Comparison of ENCODE assay signal across 9 cellular contexts in the genomic region with DNA sequence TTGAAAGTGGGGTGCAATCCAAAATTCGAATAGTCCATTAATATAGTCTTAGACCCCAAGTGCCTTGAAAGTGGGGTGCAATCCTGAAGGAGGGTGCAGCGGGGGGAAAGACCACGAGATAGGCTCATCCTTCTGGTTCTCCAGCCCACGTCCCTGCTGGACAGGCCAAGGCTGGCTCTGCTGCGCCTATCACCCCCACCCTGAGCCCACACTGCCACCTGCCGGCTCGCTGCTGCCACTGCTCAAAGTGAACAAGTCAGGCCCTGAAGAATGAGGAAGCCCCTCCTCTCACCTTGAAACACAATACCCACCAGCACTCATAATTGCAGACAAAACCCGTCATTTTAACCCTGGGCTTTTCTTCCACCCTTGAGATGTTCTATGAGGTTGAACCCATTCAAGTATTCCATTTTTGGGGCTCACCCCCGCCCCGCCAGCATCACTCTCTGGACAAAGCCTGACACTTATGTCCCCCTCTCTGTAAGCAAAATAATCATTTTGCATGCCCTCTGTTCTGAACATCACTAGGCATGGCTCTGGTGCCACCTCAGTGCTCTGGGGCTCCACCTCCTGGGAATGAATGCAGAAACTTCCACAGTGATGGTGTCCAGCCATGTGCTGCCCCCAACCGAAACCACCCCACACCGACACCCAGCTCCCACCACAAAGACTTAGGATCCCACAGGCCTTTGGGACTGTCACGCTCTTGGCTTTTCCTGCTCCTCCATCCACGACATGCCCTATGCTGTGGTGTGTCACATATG. TPM values are rescaled to one million over a fixed set of nuclear protein-coding genes. Genes with fewer than 3 reads are reported as not detected.
A peak's percentile ranks its signal among the peaks of the same experiment; 100 is the strongest.
DNase-seq lines count a peak whose midpoint lies in the region; ATAC-seq and TF ChIP-seq lines count a peak whose summit lies in the region.
"Had no signal": no experiment of that assay in that cellular context is flagged by ENCODE, and none has a peak within 500 bp of the region (broad histone marks: within the 10 kb centered on the region; RNA-seq: fewer than 3 reads in every experiment).

No MANE protein-coding gene starts in this region.

- H3K27me3 ChIP-seq in CD4-positive, alpha-beta T cell (ENCODE audit: control insufficient read depth, insufficient read depth, low read length), result no peaks in the 10 kb centered on the region
- no peaks in the 10 kb centered on the region for H3K27me3 ChIP-seq in RWPE2 (ENCODE audit: insufficient read depth, poor library complexity, severe bottlenecking)
- H3K27me3 ChIP-seq in osteoblast (ENCODE audit: insufficient read depth, low read length), result no peaks in the 10 kb centered on the region
- H3K27me3 ChIP-seq in thyroid gland, result no peaks in the 10 kb centered on the region

- ATAC-seq in CD4-positive, alpha-beta T cell (ENCODE audit: poor library complexity), result peak; percentile 85
- ATAC-seq in GM19372 (IDR thresholded peaks at IDR 0.05; ENCODE audit: low read depth, unreplicated experiment) (peak; percentile 78), RWPE2 (ENCODE audit: low read depth) (peak; percentile 68)

- H3K79me2 ChIP-seq in osteoblast (ENCODE audit: insufficient read depth, low read length), result no peaks in the 10 kb centered on the region

- H3K36me3 ChIP-seq in RWPE2 (ENCODE audit: low read depth), result no peaks in the 10 kb centered on the region
- no peaks in the 10 kb centered on the region for H3K36me3 ChIP-seq in osteoblast (ENCODE audit: insufficient read depth, low read length)
- no peaks in the 10 kb centered on the region for H3K36me3 ChIP-seq in thyroid gland

- H3K9me3 ChIP-seq in CD4-positive, alpha-beta T cell (ENCODE audit: control insufficient read depth, low read length), result no peaks in the 10 kb centered on the region
- H3K9me3 ChIP-seq in RWPE2 (ENCODE audit: severe bottlenecking), result no peaks in the 10 kb centered on the region
- H3K9me3 ChIP-seq in osteoblast (ENCODE audit: low read depth, low read length), result no peaks in the 10 kb centered on the region
- no peaks in the 10 kb centered on the region for H3K9me3 ChIP-seq in thyroid gland

- H3K27ac ChIP-seq in CD4-positive, alpha-beta T cell (ENCODE audit: low read depth, low read length), result no peak overlapping the region
- H3K27ac ChIP-seq in RWPE2 (ENCODE audit: poor library complexity, severe bottlenecking) (no peak overlapping the region), osteoblast (ENCODE audit: low read depth, low read length) (no peak overlapping the region), thyroid gland (no peak overlapping the region)

- H3K36me3 Mint-ChIP-seq in CD4-positive, alpha-beta T cell (ENCODE audit: low read depth), result no peaks in the 10 kb centered on the region
- H3K36me3 Mint-ChIP-seq: activated naive CD8-positive, alpha-beta T cell had no signal

- peaks cover 4% of the 10 kb centered on the region for H4K20me1 ChIP-seq in osteoblast (ENCODE audit: insufficient read depth, low read length)

- H3K27me3 Mint-ChIP-seq in CD4-positive, alpha-beta T cell, result no peaks in the 10 kb centered on the region
- H3K27me3 Mint-ChIP-seq: activated naive CD8-positive, alpha-beta T cell had no signal

- CTCF ChIA-PET in CD4-positive, alpha-beta T cell (lab: Charles Lee), result interaction anchor here (1.3 kb wide), 1 partner anchor 106 kb away, joined by 3 read pairs; no protein-coding TSS in a partner anchor

- peak; percentile 95 for TF ChIP-seq CTCF in CD4-positive, alpha-beta T cell (IDR thresholded peaks at IDR 0.05)
- TF ChIP-seq CTCF in RWPE2 (IDR thresholded peaks at IDR 0.05; ENCODE audit: poor library complexity, severe bottlenecking), result peak; percentile 96
- peak; percentile 99 for TF ChIP-seq CTCF in foreskin fibroblast (IDR thresholded peaks at IDR 0.05; ENCODE audit: low read depth, low read length)
- TF ChIP-seq CTCF in osteoblast (IDR thresholded peaks at IDR 0.05; ENCODE audit: extremely low read depth, low read depth, low read length), result peak; percentile 95
- TF ChIP-seq CTCF in thyroid gland (IDR thresholded peaks at IDR 0.05), result peak; percentile 61 to 97 (median 88)

- no peak overlapping the region for H2AFZ ChIP-seq in osteoblast (ENCODE audit: low read length)

- H3K4me3 Mint-ChIP-seq in CD4-positive, alpha-beta T cell, result no peak overlapping the region
- H3K4me3 Mint-ChIP-seq: activated naive CD8-positive, alpha-beta T cell had no signal

- H3K4me2 ChIP-seq in osteoblast (ENCODE audit: insufficient read depth, low read length), result no peak overlapping the region

- H3K27ac Mint-ChIP-seq in CD4-positive, alpha-beta T cell, result peak overlapping the region; percentile 28
- H3K27ac Mint-ChIP-seq: activated naive CD8-positive, alpha-beta T cell had no signal

- H3K4me1 ChIP-seq in RWPE2 (ENCODE audit: insufficient read depth, poor library complexity, severe bottlenecking), result peaks cover 23% of the 10 kb centered on the region
- H3K4me1 ChIP-seq in osteoblast (ENCODE audit: insufficient read depth, low read length), result peaks cover 19% of the 10 kb centered on the region
- H3K4me1 ChIP-seq in thyroid gland, result peaks cover 9 to 26% of the 10 kb centered on the region in 2 donors

- intact Hi-C loops in CD4-positive, alpha-beta T cell (cut with DNase I, micrococcal nuclease), result loop anchor here (1.0 to 2.0 kb wide), 3 partner anchors 76 to 127 kb away; no protein-coding TSS in a partner anchor
- intact Hi-C loops in thyroid gland (cut with DNase I), result loop anchor here (5.0 kb wide), 4 partner anchors 63 to 127 kb away; a partner anchor contains a TSS

- H3K4me1 Mint-ChIP-seq in CD4-positive, alpha-beta T cell (ENCODE audit: low read depth), result peaks cover 15% of the 10 kb centered on the region

- H3K9me3 Mint-ChIP-seq in CD4-positive, alpha-beta T cell, result no peaks in the 10 kb centered on the region

- POLR2A ChIA-PET in CD4-positive, alpha-beta T cell (lab: Charles Lee), result no interaction called here

- H3K4me3 ChIP-seq in Jurkat, Clone E6-1 (ENCODE audit: low read length), result no peak overlapping the region
- H3K4me3 ChIP-seq in RWPE2 (ENCODE audit: severe bottlenecking), result no peak overlapping the region
- H3K4me3 ChIP-seq in foreskin fibroblast (ENCODE audit: low read depth in 1 of 2, low read length in 2 of 2), result no peak overlapping the region
- H3K4me3 ChIP-seq in osteoblast (ENCODE audit: insufficient read depth, low read length), result no peak overlapping the region
- H3K4me3 ChIP-seq in thyroid gland (replicated peaks in 1 of 3), result no peak overlapping the region

- WGBS in thyroid gland, 2 donors, result 46 to 51% methylated on average over 11 to 13 of the region's 14 CpGs

- DNase-seq in CD4-positive, alpha-beta T cell, result peak; percentile 57 to 79 (median 64)
- peak; percentile 48 for DNase-seq in Jurkat, Clone E6-1 (ENCODE audit: low read depth, low spot score)
- DNase-seq in RWPE2 (ENCODE audit: low spot score), result no peak
- DNase-seq in activated T-helper 9 cell treated with anti-CD3 and anti-CD28 coated beads, Interleukin-2, amount 50 U/mL, for 16 hours (ENCODE audit: low read depth), result peak; percentile 57
- DNase-seq in foreskin fibroblast, result peak; percentile 46 to 80
- peak; percentile 98 for DNase-seq in osteoblast (ENCODE audit: insufficient read length, low spot score, missing footprints)
- DNase-seq in thyroid gland, result peak; percentile 68 to 80

- TF ChIP-seq POLR2A in thyroid gland (IDR thresholded peaks at IDR 0.05), result no peak

RNA-seq across cellular contexts. Expression of a gene that starts 56.8 kb away (rescaled TPM):
- not detected for total RNA-seq in CD4-positive, alpha-beta T cell
- polyA plus RNA-seq in Jurkat, Clone E6-1 (2012; ENCODE audit: insufficient read depth, insufficient read length), result not detected
- total RNA-seq in osteoblast (0.29 and 0.36 TPM in 2 replicates), thyroid gland (under 1 TPM in 2 of 4 donors, not detected in 2; 0.38 to 0.54 TPM)
